Comparison of ENCODE assay signal across 8 cellular contexts in the genomic region with DNA sequence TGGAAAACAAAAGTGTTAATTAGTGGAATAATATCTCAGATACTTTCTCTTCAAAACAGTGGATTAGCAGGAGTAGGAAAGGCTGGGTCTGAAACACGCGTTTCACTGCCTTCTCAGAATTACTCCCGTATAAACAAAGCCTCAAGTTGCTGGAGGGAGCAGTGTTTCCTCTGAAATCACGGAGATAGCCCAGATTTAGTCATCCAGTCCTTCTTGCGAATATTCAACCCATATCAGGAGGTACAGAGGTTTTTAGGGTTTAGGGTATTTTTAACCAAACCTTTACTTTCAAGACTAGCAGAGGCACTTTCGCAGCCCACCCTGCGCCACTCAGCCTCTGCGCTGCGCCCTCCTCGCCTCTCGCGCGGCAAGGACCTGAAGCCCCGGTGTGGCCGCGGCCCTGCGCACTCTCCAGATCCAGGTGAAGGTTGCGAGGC. TPM values are rescaled to one million over a fixed set of nuclear protein-coding genes. Genes with fewer than 3 reads are reported as not detected.
DNase-seq lines count a peak whose midpoint lies in the region; ATAC-seq and TF ChIP-seq lines count a peak whose summit lies in the region.

No MANE protein-coding gene starts in this region.

- peaks cover 9% of the 10 kb centered on the region for H3K4me1 ChIP-seq in ES-I3 (ENCODE audit: insufficient read depth, low read length)

- peak; percentile 11 for DNase-seq in WERI-Rb-1
- peak; percentile 87 for DNase-seq in fibroblast of peridontal ligament (ENCODE audit: extremely low read depth)
- no peak for DNase-seq in neural crest cell (ENCODE audit: low read depth, low spot score)

- H3K9me3 Mint-ChIP-seq in neural crest cell = no peaks in the 10 kb centered on the region

- H3K4me1 Mint-ChIP-seq in neural crest cell = peaks cover 17% of the 10 kb centered on the region

- no peaks in the 10 kb centered on the region for H3K27me3 ChIP-seq in WERI-Rb-1 (ENCODE audit: insufficient read depth, low read depth, severe bottlenecking)

- TF ChIP-seq CTCF in WERI-Rb-1 (IDR thresholded peaks at IDR 0.05; ENCODE audit: low read depth, low read length) (no peak), neural crest cell (conservative IDR thresholded peaks at IDR 0.05) (no peak)

- peak; percentile 0 for ATAC-seq in HG03432 (IDR thresholded peaks at IDR 0.05; ENCODE audit: unreplicated experiment)
- ATAC-seq in GM18498 (IDR thresholded peaks at IDR 0.05; ENCODE audit: unreplicated experiment) = no peak
- no peak for ATAC-seq in GM19463 (IDR thresholded peaks at IDR 0.05; ENCODE audit: unreplicated experiment)
- no peak for ATAC-seq in esophagus mucosa

- no peaks in the 10 kb centered on the region for H3K36me3 Mint-ChIP-seq in neural crest cell (ENCODE audit: low read depth)

- H3K36me3 ChIP-seq in ES-I3 (ENCODE audit: insufficient read depth, low read length) (no peaks in the 10 kb centered on the region), WERI-Rb-1 (no peaks in the 10 kb centered on the region; the same call in 1 of the 2 replicates)

- H3K4me3 Mint-ChIP-seq in neural crest cell = peak overlapping the region; percentile 89

- H3K9me3 ChIP-seq in ES-I3 (ENCODE audit: control insufficient read depth, insufficient read depth, low read length) = no peaks in the 10 kb centered on the region
- no peaks in the 10 kb centered on the region for H3K9me3 ChIP-seq in WERI-Rb-1 (ENCODE audit: severe bottlenecking)

- H3K4me3 ChIP-seq in WERI-Rb-1 (ENCODE audit: low read depth, low read length) = peak overlapping the region; percentile 94

- peaks cover 45% of the 10 kb centered on the region for H3K27me3 Mint-ChIP-seq in neural crest cell (ENCODE audit: low read depth)

- H3K9ac ChIP-seq in ES-I3 (ENCODE audit: low read depth, low read length) = peak overlapping the region; percentile 93

- H3K27ac ChIP-seq in WERI-Rb-1 = peak overlapping the region; percentile 67

- H3K27ac Mint-ChIP-seq in neural crest cell (ENCODE audit: unreplicated experiment) = no peak overlapping the region

RNA-seq across cellular contexts. Expression of a gene that starts 2.1 kb away (rescaled TPM):
- total RNA-seq in neural crest cell = 3.0 and 4.7 TPM in 2 replicates
- 1.5 TPM for total RNA-seq in esophagus mucosa

RNA-seq across cellular contexts. Expression of a gene that starts 55.1 kb away (rescaled TPM):
- 17.0 and 23.8 TPM in 2 replicates for total RNA-seq in neural crest cell
- 9.2 TPM for total RNA-seq in esophagus mucosa
